12 cellular contexts compared by ENCODE assay signal in genomic region chr6:159842035-159842434, GRCh38. TPM values are rescaled to one million over a fixed set of nuclear protein-coding genes. Genes with fewer than 3 reads are reported as not detected.
DNase-seq lines count a peak whose midpoint lies in the region; ATAC-seq, FAIRE-seq and TF ChIP-seq lines count a peak whose summit lies in the region.
"Had no signal": no experiment of that assay in that cellular context is flagged by ENCODE, and none has a peak within 500 bp of the region (broad histone marks: within the 10 kb centered on the region; RNA-seq: fewer than 3 reads in every experiment).

No MANE protein-coding gene starts in this region.

- DNase-seq in Caco-2 (peak in 1 of 2 experiments; percentile 42), bronchial epithelial cell (ENCODE audit: low read depth) (peak; percentile 4), mesendoderm (peak; percentile 51), activated gamma-delta T cell (lab: John Stamatoyannopoulos, UW) (no peak), heart left ventricle (no peak)
- DNase-seq: DND-41, NCI-H2029, upper lobe of left lung had no signal

- H3K27me3 Mint-ChIP-seq in Caco-2 (ENCODE audit: insufficient read depth, unreplicated experiment): no peaks in the 10 kb centered on the region

- BruUV-seq in Caco-2 (replicated peaks; lab: Mats Ljungman, UMichigan): no TSS peak

- no peak overlapping the region for H3K4me3 Mint-ChIP-seq in Caco-2 (ENCODE audit: unreplicated experiment)

- no CpG with 5 or more reads among the region's 4 CpGs for WGBS in mesendoderm (ENCODE audit: extremely low coverage, insufficient coverage, low lambda C conversion rate)
- WGBS in heart left ventricle, 4 donors: 72 to 81% (median 77%) methylated on average over 4 of the region's 4 CpGs

- no peaks in the 10 kb centered on the region for H3K4me1 ChIP-seq in Caco-2
- peaks cover 5% of the 10 kb centered on the region for H3K4me1 ChIP-seq in Loucy (ENCODE audit: insufficient read depth, low read length, poor library complexity, severe bottlenecking)
- no peaks in the 10 kb centered on the region for H3K4me1 ChIP-seq in mesendoderm (ENCODE audit: control insufficient read depth, low read depth, low read length)
- H3K4me1 ChIP-seq in heart left ventricle: peaks cover 0 to 3% (median 0%) of the 10 kb centered on the region in 12 donors
- H3K4me1 ChIP-seq: upper lobe of left lung had no signal

- CTCF ChIA-PET in Caco-2 (lab: Charles Lee): no interaction called here

- H3K4me2 ChIP-seq in Loucy (ENCODE audit: low read depth, low read length, poor library complexity, severe bottlenecking) (no peak overlapping the region), mesendoderm (ENCODE audit: low read length) (no peak overlapping the region)

- no peaks in the 10 kb centered on the region for H4K20me1 ChIP-seq in Loucy (ENCODE audit: insufficient read depth, low read length, poor library complexity, severe bottlenecking)

- no peak overlapping the region for H3K9ac ChIP-seq in Loucy (ENCODE audit: low read depth, low read length, poor library complexity, severe bottlenecking)
- no peak overlapping the region for H3K9ac ChIP-seq in mesendoderm (ENCODE audit: low read length)

- H3K9me3 ChIP-seq in Caco-2 (no peaks in the 10 kb centered on the region), Loucy (ENCODE audit: insufficient read depth, low read depth, low read length) (no peaks in the 10 kb centered on the region), heart left ventricle (no peaks in the 10 kb centered on the region)
- H3K9me3 ChIP-seq: neutrophil, upper lobe of left lung had no signal

- H3K23ac ChIP-seq in mesendoderm (ENCODE audit: low read length): no peak overlapping the region

- ATAC-seq in HG02798 (IDR thresholded peaks at IDR 0.05; ENCODE audit: poor library complexity, unreplicated experiment) (no peak), HG03521 (IDR thresholded peaks at IDR 0.05; ENCODE audit: unreplicated experiment) (no peak), heart left ventricle (no peak)

- H3K56ac ChIP-seq in mesendoderm (ENCODE audit: low read length): no peak overlapping the region

- H3K4me1 Mint-ChIP-seq in Caco-2 (ENCODE audit: low read depth, unreplicated experiment): peaks cover 12% of the 10 kb centered on the region

- H3K36me3 Mint-ChIP-seq in Caco-2 (ENCODE audit: insufficient read depth, unreplicated experiment): no peaks in the 10 kb centered on the region

- H4K5ac ChIP-seq in mesendoderm (ENCODE audit: low read length): no peak overlapping the region

- no peak overlapping the region for H3K18ac ChIP-seq in mesendoderm (ENCODE audit: low read length)

- no peaks in the 10 kb centered on the region for H3K9me3 Mint-ChIP-seq in Caco-2 (ENCODE audit: unreplicated experiment)

- FAIRE-seq in bronchial epithelial cell (lab: Jason Lieb, UNC): no peak

- no peak overlapping the region for H3K27ac Mint-ChIP-seq in Caco-2 (ENCODE audit: unreplicated experiment)

- no peak overlapping the region for H3K4me3 ChIP-seq in Caco-2 (ENCODE audit: low read depth, low read length)
- H3K4me3 ChIP-seq in Loucy (ENCODE audit: low read length, poor library complexity, severe bottlenecking): no peak overlapping the region
- H3K4me3 ChIP-seq in bronchial epithelial cell (ENCODE audit: low read depth, low read length): no peak overlapping the region
- no peak overlapping the region for H3K4me3 ChIP-seq in mesendoderm (ENCODE audit: low read length)
- no peak overlapping the region for H3K4me3 ChIP-seq in heart left ventricle
- H3K4me3 ChIP-seq: upper lobe of left lung had no signal

- no peak overlapping the region for H3K27ac ChIP-seq in mesendoderm (ENCODE audit: low read depth, low read length)
- H3K27ac ChIP-seq in heart left ventricle: no peak overlapping the region
- H3K27ac ChIP-seq: neutrophil, upper lobe of left lung had no signal

- H2AFZ ChIP-seq in Loucy (ENCODE audit: low read length): no peak overlapping the region

- no peaks in the 10 kb centered on the region for H3K79me1 ChIP-seq in mesendoderm (ENCODE audit: low read length)

- H3K4ac ChIP-seq in mesendoderm (ENCODE audit: low read depth, low read length): no peak overlapping the region

- no peaks in the 10 kb centered on the region for H3K9me2 ChIP-seq in Loucy (replicated peaks; ENCODE audit: low read depth, low read length)

- H2BK15ac ChIP-seq in mesendoderm (replicated peaks; ENCODE audit: low read depth): no peak overlapping the region

- H3K27me3 ChIP-seq in Caco-2 (replicated peaks; ENCODE audit: control insufficient read depth, insufficient read depth, low read length): no peaks in the 10 kb centered on the region
- no peaks in the 10 kb centered on the region for H3K27me3 ChIP-seq in Loucy (ENCODE audit: insufficient read depth, low read length, poor library complexity, severe bottlenecking)
- H3K27me3 ChIP-seq in bronchial epithelial cell (ENCODE audit: control insufficient read depth, insufficient read depth, low read length): no peaks in the 10 kb centered on the region
- no peaks in the 10 kb centered on the region for H3K27me3 ChIP-seq in mesendoderm (ENCODE audit: insufficient read depth, low read length, poor library complexity)
- no peaks in the 10 kb centered on the region for H3K27me3 ChIP-seq in heart left ventricle
- H3K27me3 ChIP-seq: neutrophil, upper lobe of left lung had no signal

- H4K8ac ChIP-seq in mesendoderm (ENCODE audit: low read depth, low read length): no peak overlapping the region

- H3K36me3 ChIP-seq in Caco-2 (ENCODE audit: control insufficient read depth, insufficient read depth, low read length) (no peaks in the 10 kb centered on the region), Loucy (ENCODE audit: insufficient read depth, low read length) (no peaks in the 10 kb centered on the region), bronchial epithelial cell (ENCODE audit: control insufficient read depth, insufficient read depth, low read length) (no peaks in the 10 kb centered on the region), mesendoderm (ENCODE audit: control insufficient read depth, insufficient read depth, low read length) (no peaks in the 10 kb centered on the region), heart left ventricle (no peaks in the 10 kb centered on the region)
- H3K36me3 ChIP-seq: neutrophil, upper lobe of left lung had no signal

- no peaks in the 10 kb centered on the region for H3F3A ChIP-seq in Loucy (ENCODE audit: low read depth)

- intact Hi-C loops in Caco-2 (cut with micrococcal nuclease; ENCODE audit: unreplicated experiment) (loop anchor here (5.0 kb wide), 1 partner anchor 270 kb away; no protein-coding TSS in a partner anchor), heart left ventricle (cut with DNase I) (no loop called here)

- TF ChIP-seq POLR2A in heart left ventricle (IDR thresholded peaks at IDR 0.05): no peak

- no peak overlapping the region for H2BK120ac ChIP-seq in mesendoderm (ENCODE audit: low read depth, low read length)

- H3K79me2 ChIP-seq in Loucy (ENCODE audit: insufficient read depth, low read length) (no peaks in the 10 kb centered on the region), mesendoderm (ENCODE audit: control insufficient read depth, insufficient read depth, low read length) (no peaks in the 10 kb centered on the region)

- TF ChIP-seq CTCF in Caco-2 (IDR thresholded peaks at IDR 0.05; ENCODE audit: insufficient read depth in 1 of 2, low read depth in 1 of 2, low read length in 1 of 2, severe bottlenecking in 1 of 2, unreplicated experiment in 1 of 2): peak; percentile 53 to 57
- peak; percentile 35 for TF ChIP-seq CTCF in Loucy (conservative IDR thresholded peaks at IDR 0.05; ENCODE audit: low read length)
- peak; percentile 12 for TF ChIP-seq CTCF in bronchial epithelial cell (IDR thresholded peaks at IDR 0.05; ENCODE audit: insufficient read depth, low read length, severe bottlenecking)
- TF ChIP-seq CTCF in heart left ventricle (IDR thresholded peaks at IDR 0.05): peak in 2 of 12 donors; percentile 10 to 20

- POLR2A ChIA-PET in Caco-2 (lab: Charles Lee): no interaction called here

- H2BK5ac ChIP-seq in mesendoderm (ENCODE audit: low read length): no peak overlapping the region

- H2AK5ac ChIP-seq in mesendoderm (ENCODE audit: low read length): no peak overlapping the region

RNA-seq across cellular contexts. Expression of gene PNLDC1, which starts 42.0 kb away (rescaled TPM):
- total RNA-seq in Caco-2 (2022) (0.26 and 0.32 TPM in 2 replicates), bronchial epithelial cell (0.13 and 0.26 TPM in 2 replicates), heart left ventricle (under 1 TPM in 4 of 9 donors, not detected in 5; 0.19 to 0.67 (median 0.26) TPM)
- 0.14 TPM for polyA plus RNA-seq in mesendoderm (2013, experiment 1 of 2)
- 0.06 TPM for polyA plus RNA-seq in mesendoderm (2013, experiment 2 of 2)
- polyA plus RNA-seq in heart left ventricle: under 1 TPM in 1 of 2 donors, not detected in 1; 0.04 TPM

RNA-seq across cellular contexts. Expression of gene MAS1, which starts 48.8 kb away (rescaled TPM):
- total RNA-seq in Caco-2 (2022) (not detected in 2 replicates), bronchial epithelial cell (not detected in 2 replicates), heart left ventricle (under 1 TPM in 2 of 9 donors, not detected in 7; 0.05 to 0.08 TPM)
- not detected for polyA plus RNA-seq in mesendoderm (2013, experiment 1 of 2)
- polyA plus RNA-seq in mesendoderm (2013, experiment 2 of 2): not detected
- not detected for polyA plus RNA-seq in heart left ventricle

RNA-seq across cellular contexts. Expression of gene MRPL18, which starts 51.8 kb away (rescaled TPM):
- total RNA-seq in Caco-2 (2022) (71.1 and 81.0 TPM in 2 replicates), bronchial epithelial cell (59.8 and 63.8 TPM in 2 replicates), heart left ventricle (10 to 100 TPM; 52.4 to 91.1 (median 61.4) TPM)
- 95.2 TPM for polyA plus RNA-seq in mesendoderm (2013, experiment 1 of 2)
- 95.5 TPM for polyA plus RNA-seq in mesendoderm (2013, experiment 2 of 2)
- polyA plus RNA-seq in heart left ventricle: 100 to 1,000 TPM; 114 to 145 TPM

RNA-seq across cellular contexts. Expression of gene TCP1, which starts 52.6 kb away (rescaled TPM):
- total RNA-seq in Caco-2 (2022) (286 and 333 TPM in 2 replicates), bronchial epithelial cell (150 and 202 TPM in 2 replicates), heart left ventricle (100 to 1,000 TPM; 107 to 184 (median 142) TPM)
- 221 TPM for polyA plus RNA-seq in mesendoderm (2013, experiment 1 of 2)
- 220 TPM for polyA plus RNA-seq in mesendoderm (2013, experiment 2 of 2)
- polyA plus RNA-seq in heart left ventricle: 100 to 1,000 TPM in 1 of 2 donors, 10 to 100 TPM in 1; 89.2 to 241 TPM

Comparison
In these comparisons a context has a peak if more than half of its experiments do, and no peak if none do; other contexts are left out.
1. DNase-seq: peak in bronchial epithelial cell (single experiment) and mesendoderm (single experiment); none in activated gamma-delta T cell (single experiment) and heart left ventricle (0 of 5).